ENCODE assay signal across 8 cellular contexts in the genomic region with DNA sequence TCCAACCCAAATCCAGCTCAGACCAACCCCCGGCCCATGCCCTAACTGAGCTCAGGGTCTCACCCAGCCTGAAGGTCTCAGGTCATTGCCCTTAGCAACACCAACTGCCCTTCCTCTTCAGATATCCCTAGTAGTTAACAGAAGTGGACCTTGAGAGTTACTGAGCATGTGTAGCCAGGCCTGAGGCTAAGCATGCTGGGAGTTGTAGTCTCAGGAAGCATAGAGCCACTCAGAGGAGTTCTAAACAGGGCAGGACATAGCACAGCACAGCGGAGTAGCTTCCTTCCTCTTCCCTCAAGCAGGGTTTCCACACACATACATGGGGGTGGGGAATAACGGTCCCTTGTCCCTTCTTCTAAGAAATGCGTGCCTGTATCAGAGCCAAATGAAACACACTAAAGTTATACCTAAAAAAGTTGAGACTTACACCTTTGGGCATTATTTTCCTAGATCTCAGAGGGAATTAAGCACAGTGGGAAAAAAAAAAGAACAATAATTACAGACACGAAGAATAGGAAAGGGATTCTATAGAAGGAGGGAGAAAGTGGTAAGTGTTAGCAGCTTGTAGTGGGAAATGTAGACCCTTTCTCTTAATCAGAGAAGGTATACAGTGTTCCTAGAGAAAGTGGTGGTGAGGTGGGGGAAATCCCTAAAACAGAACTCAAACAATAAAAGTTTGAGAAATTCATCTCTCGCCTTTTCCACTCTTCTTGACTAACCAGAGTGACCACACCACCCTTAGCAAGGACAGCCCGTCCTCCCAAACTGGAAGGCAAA. TPM values are rescaled to one million over a fixed set of nuclear protein-coding genes. Genes with fewer than 3 reads are reported as not detected.
DNase-seq lines count a peak whose midpoint lies in the region; ATAC-seq and TF ChIP-seq lines count a peak whose summit lies in the region.

No MANE protein-coding gene starts in this region.

- CTCF ChIA-PET in activated CD8-positive, alpha-beta T cell treated with anti-CD3 and anti-CD28 coated beads, Interleukin-2, amount 10 ng/mL, durations not matched to agents 7 days and 5 days (lab: Charles Lee): interaction anchor here (0.8 to 6.3 kb wide), 9 partner anchors 8 to 74 kb away, joined by 3 to 35 read pairs (median 4); a partner anchor contains a TSS

- no peaks in the 10 kb centered on the region for H3K9me3 ChIP-seq in mucosa of stomach (ENCODE audit: control insufficient read depth, low read length)

- peak overlapping the region; percentile 95 for H3K4me3 Mint-ChIP-seq in activated CD8-positive, alpha-beta T cell treated with anti-CD3 and anti-CD28 coated beads, Interleukin-2, amount 10 ng/mL, durations not matched to agents 7 days and 5 days

- peak overlapping the region; percentile 36 for H3K27ac Mint-ChIP-seq in activated CD8-positive, alpha-beta T cell treated with anti-CD3 and anti-CD28 coated beads, Interleukin-2, amount 10 ng/mL, durations not matched to agents 7 days and 5 days

- H3K4me3 ChIP-seq in mucosa of stomach (ENCODE audit: low read length): no peak overlapping the region

- no peak for TF ChIP-seq POLR2A in erythroblast (IDR thresholded peaks at IDR 0.05; ENCODE audit: low read length)

- no peaks in the 10 kb centered on the region for H3K27me3 ChIP-seq in mucosa of stomach (ENCODE audit: control insufficient read depth, insufficient read depth, low read length)

- POLR2A ChIA-PET in activated CD8-positive, alpha-beta T cell treated with anti-CD3 and anti-CD28 coated beads, Interleukin-2, amount 10 ng/mL, durations not matched to agents 7 days and 5 days (lab: Charles Lee): interaction anchor here (0.6 to 2.6 kb wide), 5 partner anchors 14 to 133 kb away, joined by 3 to 18 read pairs (median 4); a partner anchor contains a TSS

- no peaks in the 10 kb centered on the region for H3K27me3 Mint-ChIP-seq in activated CD8-positive, alpha-beta T cell treated with anti-CD3 and anti-CD28 coated beads, Interleukin-2, amount 10 ng/mL, durations not matched to agents 7 days and 5 days (ENCODE audit: low read depth)

- H3K36me3 ChIP-seq in mucosa of stomach (ENCODE audit: control insufficient read depth, insufficient read depth, low read length): peaks cover 23% of the 10 kb centered on the region

- peak overlapping the region; percentile 32 for H3K9ac ChIP-seq in mucosa of stomach (ENCODE audit: low read length)

- H3K4me1 ChIP-seq in mucosa of stomach (ENCODE audit: control insufficient read depth, insufficient read depth, low read length): peaks cover 44% of the 10 kb centered on the region

- H3K4me1 Mint-ChIP-seq in activated CD8-positive, alpha-beta T cell treated with anti-CD3 and anti-CD28 coated beads, Interleukin-2, amount 10 ng/mL, durations not matched to agents 7 days and 5 days (ENCODE audit: low read depth): peaks cover 43% of the 10 kb centered on the region

- DNase-seq in activated T-cell treated with anti-CD3 and anti-CD28 coated beads for 1 hour (ENCODE audit: low read depth) (peak; percentile 20), NCI-H69 (lab: John Stamatoyannopoulos, UW) (peak; percentile 39), erythroblast (lab: John Stamatoyannopoulos, UW) (peak; percentile 68 to 73), superior temporal gyrus (ENCODE audit: extremely low spot score) (peak; percentile 73)
- DNase-seq in activated T-cell treated with anti-CD3 and anti-CD28 coated beads, Interleukin-2, amount 50 U/mL, for 1 hour: no peak
- peak; percentile 72 for DNase-seq in activated CD8-positive, alpha-beta T cell treated with anti-CD3 and anti-CD28 coated beads, Interleukin-2, amount 10 ng/mL, durations not matched to agents 7 days and 5 days

- peak; percentile 63 for ATAC-seq in HG02588 (IDR thresholded peaks at IDR 0.05; ENCODE audit: unreplicated experiment)
- ATAC-seq in activated CD8-positive, alpha-beta T cell treated with anti-CD3 and anti-CD28 coated beads, Interleukin-2, amount 10 ng/mL, durations not matched to agents 7 days and 5 days: peak; percentile 70

- H3K9me3 Mint-ChIP-seq in activated CD8-positive, alpha-beta T cell treated with anti-CD3 and anti-CD28 coated beads, Interleukin-2, amount 10 ng/mL, durations not matched to agents 7 days and 5 days (ENCODE audit: insufficient read depth): no peaks in the 10 kb centered on the region

- peaks cover 59% of the 10 kb centered on the region for H3K36me3 Mint-ChIP-seq in activated CD8-positive, alpha-beta T cell treated with anti-CD3 and anti-CD28 coated beads, Interleukin-2, amount 10 ng/mL, durations not matched to agents 7 days and 5 days (ENCODE audit: low read depth)

RNA-seq across cellular contexts. Expression of a gene that starts 4.4 kb away (rescaled TPM):
- 100 to 1,000 TPM; 113 TPM for total RNA-seq in activated CD8-positive, alpha-beta T cell treated with anti-CD3 and anti-CD28 coated beads, Interleukin-2, amount 10 ng/mL, durations not matched to agents 7 days and 5 days

RNA-seq across cellular contexts. Expression of a gene that starts 13.6 kb away (rescaled TPM):
- 1 to 10 TPM; 9.5 to 9.9 TPM for total RNA-seq in activated CD8-positive, alpha-beta T cell treated with anti-CD3 and anti-CD28 coated beads, Interleukin-2, amount 10 ng/mL, durations not matched to agents 7 days and 5 days

RNA-seq across cellular contexts. Expression of a gene that starts 37.6 kb away (rescaled TPM):
- total RNA-seq in activated CD8-positive, alpha-beta T cell treated with anti-CD3 and anti-CD28 coated beads, Interleukin-2, amount 10 ng/mL, durations not matched to agents 7 days and 5 days: 10 to 100 TPM; 57.5 to 59.8 TPM

RNA-seq across cellular contexts. Expression of a gene that starts 38.4 kb away (rescaled TPM):
- total RNA-seq in activated CD8-positive, alpha-beta T cell treated with anti-CD3 and anti-CD28 coated beads, Interleukin-2, amount 10 ng/mL, durations not matched to agents 7 days and 5 days: under 1 TPM in 1 of 2 experiments, not detected in 1; 0.16 TPM

RNA-seq across cellular contexts. Expression of a gene that starts 54.5 kb away (rescaled TPM):
- total RNA-seq in activated CD8-positive, alpha-beta T cell treated with anti-CD3 and anti-CD28 coated beads, Interleukin-2, amount 10 ng/mL, durations not matched to agents 7 days and 5 days: 10 to 100 TPM; 35.8 to 37.8 TPM
